17 cellular contexts compared by ENCODE assay signal in genomic region chr22:44615602-44616180, GRCh38.
DNase-seq lines count a peak whose midpoint lies in the region; ATAC-seq and TF ChIP-seq lines count a peak whose summit lies in the region.
"Had no signal": no experiment of that assay in that cellular context is flagged by ENCODE, and none has a peak within 500 bp of the region (broad histone marks: within the 10 kb centered on the region; RNA-seq: fewer than 3 reads in every experiment).

No MANE protein-coding gene starts in this region.

- dilution Hi-C loops in IMR-90 (cut with HindIII; ENCODE audit: low sequenced_read_pairs, unreplicated experiment) = no loop called here

- H3K27ac ChIP-seq in IMR-90 (ENCODE audit: insufficient read depth, low read length) (no peak overlapping the region), lower lobe of right lung (no peak overlapping the region)
- H3K27ac ChIP-seq: A549, C4-2B had no signal

- intact Hi-C loops in activated CD8-positive, alpha-beta T cell treated with anti-CD3 and anti-CD28 coated beads for 36 hours (cut with micrococcal nuclease) = no loop called here
- intact Hi-C loops in IMR-90 (cut with micrococcal nuclease) = no loop called here
- intact Hi-C loops in lower lobe of right lung (cut with DNase I) = no loop called here

- H3K27ac Mint-ChIP-seq in activated CD8-positive, alpha-beta T cell treated with anti-CD3 and anti-CD28 coated beads, Interleukin-2, amount 10 ng/mL, durations not matched to agents 7 days and 5 days = peak overlapping the region; percentile 30
- H3K27ac Mint-ChIP-seq in activated CD8-positive, alpha-beta T cell treated with anti-CD3 and anti-CD28 coated beads for 36 hours = no peak overlapping the region
- H3K27ac Mint-ChIP-seq: CD4-positive, alpha-beta T cell had no signal

- H4K20me1 ChIP-seq in IMR-90 (ENCODE audit: insufficient read depth, low read length) = no peaks in the 10 kb centered on the region

- peaks cover 27% of the 10 kb centered on the region for H3K9me3 ChIP-seq in IMR-90 (ENCODE audit: control insufficient read depth, insufficient read depth, low read length)
- H3K9me3 ChIP-seq in lower lobe of right lung = peaks cover 41% of the 10 kb centered on the region

- no peaks in the 10 kb centered on the region for H3K4me1 Mint-ChIP-seq in activated CD8-positive, alpha-beta T cell treated with anti-CD3 and anti-CD28 coated beads, Interleukin-2, amount 10 ng/mL, durations not matched to agents 7 days and 5 days (ENCODE audit: low read depth)
- peaks cover under 1% of the 10 kb centered on the region for H3K4me1 Mint-ChIP-seq in activated CD8-positive, alpha-beta T cell treated with anti-CD3 and anti-CD28 coated beads for 36 hours (ENCODE audit: low read depth)

- CTCF ChIA-PET in activated CD8-positive, alpha-beta T cell treated with anti-CD3 and anti-CD28 coated beads, Interleukin-2, amount 10 ng/mL, durations not matched to agents 7 days and 5 days (lab: Charles Lee) = no interaction called here
- CTCF ChIA-PET in activated CD8-positive, alpha-beta T cell treated with anti-CD3 and anti-CD28 coated beads for 36 hours (lab: Charles Lee) = no interaction called here
- CTCF ChIA-PET in IMR-90 (lab: Yijun Ruan, JAX) = no interaction called here

- H4K5ac ChIP-seq in IMR-90 (ENCODE audit: low read depth, low read length) = no peak overlapping the region

- 20% methylated on average over 1 of the region's 8 CpGs; no CpG with 5 or more reads in 1 of the 2 experiments for WGBS in IMR-90 (ENCODE audit: extremely low coverage in 2 of 2, insufficient read length in 1 of 2), 2 experiments

- no peak overlapping the region for H2AFZ ChIP-seq in IMR-90 (replicated peaks; ENCODE audit: low read length, poor library complexity)

- no peak overlapping the region for H3K56ac ChIP-seq in IMR-90 (ENCODE audit: extremely low read depth, insufficient read depth, low read length)

- peaks cover 3% of the 10 kb centered on the region for H3K36me3 Mint-ChIP-seq in activated CD8-positive, alpha-beta T cell treated with anti-CD3 and anti-CD28 coated beads, Interleukin-2, amount 10 ng/mL, durations not matched to agents 7 days and 5 days (ENCODE audit: low read depth)
- no peaks in the 10 kb centered on the region for H3K36me3 Mint-ChIP-seq in activated CD8-positive, alpha-beta T cell treated with anti-CD3 and anti-CD28 coated beads for 36 hours (ENCODE audit: low read depth)

- BruUV-seq in IMR-90 (replicated peaks; lab: Mats Ljungman, UMichigan) = no TSS peak

- H2BK15ac ChIP-seq in IMR-90 (ENCODE audit: low read depth, low read length) = no peak overlapping the region

- peak overlapping the region; percentile 28 for H2AK9ac ChIP-seq in IMR-90 (replicated peaks; ENCODE audit: low read depth, low read length, poor library complexity)

- H3K9me1 ChIP-seq in IMR-90 (ENCODE audit: insufficient read depth, low read length) = peaks cover 12% of the 10 kb centered on the region

- H3K18ac ChIP-seq in IMR-90 (ENCODE audit: low read depth, low read length) = no peak overlapping the region

- H2BK120ac ChIP-seq in IMR-90 (ENCODE audit: low read depth, low read length) = no peak overlapping the region

- H3K4me3 ChIP-seq in IMR-90 (ENCODE audit: insufficient read depth, low read depth, low read length) (no peak overlapping the region), lower lobe of right lung (no peak overlapping the region)
- H3K4me3 ChIP-seq: A549, HAP-1, K562 had no signal

- H3K4me1 ChIP-seq in IMR-90 (ENCODE audit: control insufficient read depth, insufficient read depth, low read length) = no peaks in the 10 kb centered on the region
- peaks cover 8% of the 10 kb centered on the region for H3K4me1 ChIP-seq in lower lobe of right lung
- H3K4me1 ChIP-seq: A549, Caco-2, HAP-1 had no signal

- H3K27me3 ChIP-seq in IMR-90 (ENCODE audit: control insufficient read depth, insufficient read depth, low read length) (no peaks in the 10 kb centered on the region), lower lobe of right lung (ENCODE audit: low read depth) (peaks cover 14% of the 10 kb centered on the region)

- peaks cover 27% of the 10 kb centered on the region for H3K9me3 Mint-ChIP-seq in activated CD8-positive, alpha-beta T cell treated with anti-CD3 and anti-CD28 coated beads, Interleukin-2, amount 10 ng/mL, durations not matched to agents 7 days and 5 days (ENCODE audit: insufficient read depth)
- peaks cover 27% of the 10 kb centered on the region for H3K9me3 Mint-ChIP-seq in activated CD8-positive, alpha-beta T cell treated with anti-CD3 and anti-CD28 coated beads for 36 hours

- H3K4ac ChIP-seq in IMR-90 (ENCODE audit: low read depth, low read length) = no peak overlapping the region

- no peak for ATAC-seq in activated CD8-positive, alpha-beta T cell treated with anti-CD3 and anti-CD28 coated beads, Interleukin-2, amount 10 ng/mL, durations not matched to agents 7 days and 5 days
- ATAC-seq in activated CD8-positive, alpha-beta T cell treated with anti-CD3 and anti-CD28 coated beads for 36 hours = no peak
- no peak for ATAC-seq in IMR-90 (ENCODE audit: low read depth)
- ATAC-seq in lower lobe of right lung = no peak
- ATAC-seq in GM19463 (IDR thresholded peaks at IDR 0.05; ENCODE audit: unreplicated experiment) = no peak
- ATAC-seq: A549, K562 had no signal

- no peak overlapping the region for H3K14ac ChIP-seq in IMR-90 (replicated peaks; ENCODE audit: low read depth, low read length)

- H2BK20ac ChIP-seq in IMR-90 (ENCODE audit: low read depth, low read length) = no peak overlapping the region

- in situ Hi-C loops in IMR-90 (cut with MboI; ENCODE audit: low sequenced_read_pairs) = no loop called here

- TF ChIP-seq RAD21 in IMR-90 (IDR thresholded peaks at IDR 0.05; ENCODE audit: low read length) = no peak

- H3K79me1 ChIP-seq in IMR-90 (ENCODE audit: low read depth in 1 of 2, low read length in 2 of 2) = no peaks in the 10 kb centered on the region

- no peak overlapping the region for H4K8ac ChIP-seq in IMR-90 (ENCODE audit: low read depth in 2 of 2, low read length in 2 of 2)

- H3K36me3 ChIP-seq in IMR-90 (ENCODE audit: control insufficient read depth, insufficient read depth, low read length) = no peaks in the 10 kb centered on the region
- H3K36me3 ChIP-seq in lower lobe of right lung = no peaks in the 10 kb centered on the region
- H3K36me3 ChIP-seq: HAP-1 had no signal

- TF ChIP-seq POLR2A in IMR-90 (IDR thresholded peaks at IDR 0.05; ENCODE audit: low read depth, low read length) = no peak

- H3K23ac ChIP-seq in IMR-90 (ENCODE audit: low read depth, low read length) = no peak overlapping the region

- H3K27me3 Mint-ChIP-seq in activated CD8-positive, alpha-beta T cell treated with anti-CD3 and anti-CD28 coated beads, Interleukin-2, amount 10 ng/mL, durations not matched to agents 7 days and 5 days (ENCODE audit: low read depth) = no peaks in the 10 kb centered on the region
- no peaks in the 10 kb centered on the region for H3K27me3 Mint-ChIP-seq in activated CD8-positive, alpha-beta T cell treated with anti-CD3 and anti-CD28 coated beads for 36 hours
- H3K27me3 Mint-ChIP-seq: CD4-positive, alpha-beta T cell had no signal

- H3K9ac ChIP-seq in IMR-90 (ENCODE audit: low read depth, low read length) = no peak overlapping the region

- no peak for DNase-seq in activated CD8-positive, alpha-beta T cell treated with anti-CD3 and anti-CD28 coated beads, Interleukin-2, amount 10 ng/mL, durations not matched to agents 7 days and 5 days
- no peak for DNase-seq in activated CD8-positive, alpha-beta T cell treated with anti-CD3 and anti-CD28 coated beads for 36 hours
- DNase-seq in IMR-90 (no peak), NCI-H2196 treated with DMSO at 0.1 percent for 48 hours (lab: John Stamatoyannopoulos, UW; ENCODE audit: unreplicated experiment) (peak; percentile 24), lower lobe of right lung (peak; percentile 21), HUDEP-2 (lab: John Stamatoyannopoulos, UW; ENCODE audit: unreplicated experiment in 76 of 76) (no peak), cerebellum (ENCODE audit: low spot score) (no peak)
- DNase-seq: AML-193; Caco-2; CD4-positive, alpha-beta T cell; DMS79 treated with DMSO at 0.1 percent for 48 hours; GF-D8 had no signal

- H4K91ac ChIP-seq in IMR-90 (ENCODE audit: insufficient read depth, low read depth, low read length) = no peak overlapping the region

- no peak overlapping the region for H2AK5ac ChIP-seq in IMR-90 (ENCODE audit: low read depth, low read length)

- H3K4me3 Mint-ChIP-seq in activated CD8-positive, alpha-beta T cell treated with anti-CD3 and anti-CD28 coated beads, Interleukin-2, amount 10 ng/mL, durations not matched to agents 7 days and 5 days = no peak overlapping the region
- no peak overlapping the region for H3K4me3 Mint-ChIP-seq in activated CD8-positive, alpha-beta T cell treated with anti-CD3 and anti-CD28 coated beads for 36 hours
- H3K4me3 Mint-ChIP-seq: CD4-positive, alpha-beta T cell had no signal

- TF ChIP-seq CTCF in activated CD8-positive, alpha-beta T cell treated with anti-CD3 and anti-CD28 coated beads for 36 hours (IDR thresholded peaks at IDR 0.05) = no peak
- TF ChIP-seq CTCF in IMR-90 (conservative IDR thresholded peaks at IDR 0.05; ENCODE audit: low read depth, low read length) (no peak), lower lobe of right lung (IDR thresholded peaks at IDR 0.05) (no peak)

- POLR2A ChIA-PET in activated CD8-positive, alpha-beta T cell treated with anti-CD3 and anti-CD28 coated beads, Interleukin-2, amount 10 ng/mL, durations not matched to agents 7 days and 5 days (lab: Charles Lee) = no interaction called here
- POLR2A ChIA-PET in activated CD8-positive, alpha-beta T cell treated with anti-CD3 and anti-CD28 coated beads for 36 hours (lab: Charles Lee) = no interaction called here
- POLR2A ChIA-PET in IMR-90 (lab: Charles Lee; ENCODE audit: unreplicated experiment) = no interaction called here

- no peak overlapping the region for H2BK5ac ChIP-seq in IMR-90 (ENCODE audit: low read depth, low read length, poor library complexity, severe bottlenecking)

- H3K4me2 ChIP-seq in IMR-90 (ENCODE audit: low read depth, low read length) = no peak overlapping the region
- H3K4me2 ChIP-seq: A549 had no signal

TF ChIP-seq in IMR-90, 13 proteins besides CTCF, POLR2A, EP300 and RAD21 (continues in another document):
- TF ChIP-seq SMC3 (IDR thresholded peaks at IDR 0.05; ENCODE audit: low read depth, low read length) (no peak), BHLHE40 (IDR thresholded peaks at IDR 0.05; ENCODE audit: low read depth, low read length) (no peak), NFE2L2 (IDR thresholded peaks at IDR 0.05; ENCODE audit: low read depth, low read length) (no peak), ELK1 (IDR thresholded peaks at IDR 0.05; ENCODE audit: borderline replicate concordance, low read depth, low read length) (no peak), CEBPB (IDR thresholded peaks at IDR 0.05; ENCODE audit: low read depth, low read length) (no peak)

Comparison
In these comparisons a context has a peak if more than half of its experiments do, and no peak if none do; other contexts are left out.
1. DNase-seq: peak in NCI-H2196 treated with DMSO at 0.1 percent for 48 hours (single experiment) and lower lobe of right lung (single experiment); none in activated CD8-positive, alpha-beta T cell treated with anti-CD3 and anti-CD28 coated beads, Interleukin-2, amount 10 ng/mL, durations not matched to agents 7 days and 5 days (single experiment), activated CD8-positive, alpha-beta T cell treated with anti-CD3 and anti-CD28 coated beads for 36 hours (single experiment), IMR-90 (single experiment), HUDEP-2 (0 of 76) and cerebellum (single experiment).